20 cellular contexts compared by ENCODE assay signal in the genomic region with DNA sequence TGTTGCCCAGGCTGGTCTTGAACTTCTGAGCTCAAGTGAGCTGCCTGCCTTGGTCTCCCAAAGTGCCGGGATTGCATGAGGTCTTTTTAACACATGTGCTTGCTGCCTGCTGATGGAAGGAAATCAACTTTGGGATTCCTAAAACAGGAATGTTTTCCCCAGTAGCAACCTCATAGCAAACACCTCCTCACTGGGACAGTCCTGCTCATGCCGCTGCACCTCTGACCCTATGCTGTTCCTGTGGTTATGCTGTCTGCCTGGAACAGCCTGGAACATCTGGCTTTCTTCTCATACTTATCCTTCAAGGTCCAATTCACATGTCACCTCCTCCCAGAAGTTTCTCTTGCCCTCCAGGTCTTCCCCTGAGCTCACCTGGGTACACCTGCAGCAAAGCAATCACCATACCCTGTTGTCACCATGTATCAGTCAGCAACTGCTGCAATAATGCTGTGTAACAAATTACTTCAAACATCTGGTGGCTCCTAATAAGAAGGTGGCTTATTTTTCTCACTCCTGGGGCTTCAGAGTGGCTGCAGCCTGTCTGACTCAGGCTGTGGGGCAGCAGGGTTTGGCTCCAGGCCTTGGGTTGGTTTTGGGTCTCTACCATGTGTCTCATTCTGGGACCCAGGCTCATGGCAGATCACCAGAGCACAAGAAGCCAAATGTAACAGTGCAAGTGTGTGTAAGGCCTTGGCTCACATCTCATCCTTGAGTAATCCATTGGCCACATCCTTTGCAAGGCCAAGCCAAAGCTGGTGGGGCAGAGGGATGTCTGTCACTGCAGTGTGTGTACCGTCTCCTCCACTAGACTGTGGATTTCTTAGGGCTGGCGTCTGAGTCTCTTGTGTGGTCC. TPM values are rescaled to one million over a fixed set of nuclear protein-coding genes. Genes with fewer than 3 reads are reported as not detected.
A peak's percentile ranks its signal among the peaks of the same experiment; 100 is the strongest.
DNase-seq lines count a peak whose midpoint lies in the region; FAIRE-seq and TF ChIP-seq lines count a peak whose summit lies in the region.
"Had no signal": no experiment of that assay in that cellular context is flagged by ENCODE, and none has a peak within 500 bp of the region (broad histone marks: within the 10 kb centered on the region; RNA-seq: fewer than 3 reads in every experiment).

No MANE protein-coding gene starts in this region.

- H3K9me3 ChIP-seq in HEK293 (ENCODE audit: control insufficient read depth, insufficient read depth, low read depth, low read length) (no peaks in the 10 kb centered on the region), thyroid gland (no peaks in the 10 kb centered on the region)
- H3K9me3 ChIP-seq: A549, BE2C had no signal

- TF ChIP-seq CTCF in AG09319 (IDR thresholded peaks at IDR 0.05; ENCODE audit: low read depth, low read length) (no peak), HEK293 (tag by site-specific recombination; IDR thresholded peaks at IDR 0.05) (no peak), bronchial epithelial cell (IDR thresholded peaks at IDR 0.05; ENCODE audit: insufficient read depth, low read length, severe bottlenecking) (no peak), thyroid gland (IDR thresholded peaks at IDR 0.05) (no peak), mesothelial cell of epicardium (IDR thresholded peaks at IDR 0.05; ENCODE audit: unreplicated experiment) (no peak)

- POLR2A ChIA-PET in HEK293 (lab: Yijun Ruan, JAX): no interaction called here

- H3K36me3 ChIP-seq in HEK293 (ENCODE audit: control insufficient read depth in 2 of 2, insufficient read depth in 1 of 2, low read length in 2 of 2) (no peaks in the 10 kb centered on the region), bronchial epithelial cell (ENCODE audit: control insufficient read depth, insufficient read depth, low read length) (no peaks in the 10 kb centered on the region), thyroid gland (no peaks in the 10 kb centered on the region)
- H3K36me3 ChIP-seq: BE2C had no signal

- no peaks in the 10 kb centered on the region for H3K27me3 Mint-ChIP-seq in mesothelial cell of epicardium (ENCODE audit: low read depth)

- CTCF ChIA-PET in HEK293 (lab: Yijun Ruan, JAX): no interaction called here

- FAIRE-seq in bronchial epithelial cell (lab: Jason Lieb, UNC): peak; percentile 28
- FAIRE-seq: A549 had no signal

- H3K36me3 Mint-ChIP-seq in mesothelial cell of epicardium: no peaks in the 10 kb centered on the region
- H3K36me3 Mint-ChIP-seq: CD8-positive, alpha-beta memory T cell had no signal

- 91 to 98% methylated on average over 4 of the region's 4 CpGs for WGBS in thyroid gland, 2 donors

- intact Hi-C loops in thyroid gland (cut with DNase I): no loop called here

- peak; percentile 12 for DNase-seq in AG09319 (ENCODE audit: extremely low read depth, low read depth)
- no peak for DNase-seq in bronchial epithelial cell (ENCODE audit: low read depth)
- DNase-seq in medulla oblongata (ENCODE audit: extremely low spot score): peak; percentile 27
- no peak for DNase-seq in thyroid gland
- DNase-seq in midbrain (lab: John Stamatoyannopoulos, UW): no peak
- DNase-seq in mesothelial cell of epicardium (ENCODE audit: low spot score in 2 of 2, unreplicated experiment in 2 of 2): no peak
- DNase-seq in cortex of kidney (lab: John Stamatoyannopoulos, UW): no peak
- DNase-seq: BE2C; CD8-positive, alpha-beta memory T cell; DND-41; H7; MM.1S; NCI-H1105; NCI-H187; NCI-H2171; NCI-H446 treated with DMSO at 0.1 percent for 48 hours; NCI-H774; SIG-M5 had no signal

- H3K4me3 ChIP-seq in HEK293 (ENCODE audit: low read depth, low read length) (no peak overlapping the region), bronchial epithelial cell (ENCODE audit: low read depth, low read length) (no peak overlapping the region), thyroid gland (replicated peaks in 1 of 3) (no peak overlapping the region)
- H3K4me3 ChIP-seq: A549 had no signal

- no peak overlapping the region for H3K27ac ChIP-seq in HEK293 (ENCODE audit: extremely low read depth, low read depth, low read length)
- H3K27ac ChIP-seq in thyroid gland: no peak overlapping the region
- H3K27ac ChIP-seq: A549 had no signal

- H3K4me1 ChIP-seq in HEK293 (ENCODE audit: control insufficient read depth, insufficient read depth, low read length) (no peaks in the 10 kb centered on the region), thyroid gland (peaks cover 36 to 41% of the 10 kb centered on the region in 2 donors)
- H3K4me1 ChIP-seq: A549, BE2C had no signal

- H3K9me3 Mint-ChIP-seq in mesothelial cell of epicardium: peaks cover 6% of the 10 kb centered on the region
- H3K9me3 Mint-ChIP-seq: CD8-positive, alpha-beta memory T cell had no signal

- H3K4me3 Mint-ChIP-seq in mesothelial cell of epicardium: no peak overlapping the region
- H3K4me3 Mint-ChIP-seq: CD8-positive, alpha-beta memory T cell had no signal

- H3K27ac Mint-ChIP-seq in mesothelial cell of epicardium: no peak overlapping the region
- H3K27ac Mint-ChIP-seq: CD8-positive, alpha-beta memory T cell had no signal

- H3K27me3 ChIP-seq in bronchial epithelial cell (ENCODE audit: control insufficient read depth, insufficient read depth, low read length) (no peaks in the 10 kb centered on the region), thyroid gland (no peaks in the 10 kb centered on the region)
- H3K27me3 ChIP-seq: BE2C had no signal

- peaks cover 32% of the 10 kb centered on the region for H3K4me1 Mint-ChIP-seq in mesothelial cell of epicardium
- H3K4me1 Mint-ChIP-seq: CD8-positive, alpha-beta memory T cell had no signal

- no peak for TF ChIP-seq POLR2A in thyroid gland (IDR thresholded peaks at IDR 0.05)

TF ChIP-seq in HEK293, 187 proteins besides CTCF, POLR2A, EP300 and RAD21:
- TF ChIP-seq RBAK (tag by site-specific recombination; IDR thresholded peaks at IDR 0.05) (peak; percentile 89; the same call in 1 of the 2 replicates), YY1 (tag by site-specific recombination; IDR thresholded peaks at IDR 0.05) (no peak)

RNA-seq across cellular contexts. Expression of a gene that starts 59.4 kb away (rescaled TPM):
- total RNA-seq in bronchial epithelial cell: under 0.01 and 1.0 TPM in 2 replicates
- 10 to 100 TPM in 1 of 4 donors, 1 to 10 TPM in 3; 1.7 to 13.6 (median 3.6) TPM for total RNA-seq in thyroid gland
- 6.8 to 7.1 TPM (median 7.1 TPM) in 3 replicates for total RNA-seq in mesothelial cell of epicardium
- total RNA-seq: CD8-positive, alpha-beta memory T cell had no signal

Comparison
In these comparisons a context has a peak if more than half of its experiments do, and no peak if none do; other contexts are left out.
1. DNase-seq: peak in AG09319 (single experiment) and medulla oblongata (single experiment); none in bronchial epithelial cell (single experiment), thyroid gland (0 of 2), midbrain (single experiment), mesothelial cell of epicardium (0 of 2) and cortex of kidney (single experiment).